ENCODE assay signal across 16 cellular contexts in genomic region chr5:79762929-79763328, GRCh38.
DNase-seq lines count a peak whose midpoint lies in the region; ATAC-seq and TF ChIP-seq lines count a peak whose summit lies in the region.
"Had no signal": no experiment of that assay in that cellular context is flagged by ENCODE, and none has a peak within 500 bp of the region (broad histone marks: within the 10 kb centered on the region; RNA-seq: fewer than 3 reads in every experiment).

No MANE protein-coding gene starts in this region.

- H3K4ac ChIP-seq in trophoblast cell (ENCODE audit: low read depth, low read length) = no peak overlapping the region

- no peaks in the 10 kb centered on the region for H3K79me1 ChIP-seq in trophoblast cell (ENCODE audit: low read length)

- H2BK120ac ChIP-seq in trophoblast cell (ENCODE audit: insufficient read depth, low read length, poor library complexity) = no peak overlapping the region

- no peak overlapping the region for H4K8ac ChIP-seq in trophoblast cell (ENCODE audit: low read depth, low read length)

- H3K4me1 Mint-ChIP-seq in activated T-cell treated with anti-CD3 and anti-CD28 coated beads, Interleukin-2, amount 50 U/mL, for 72 hours (ENCODE audit: low read depth) = no peaks in the 10 kb centered on the region

- H3K4me2 ChIP-seq in trophoblast cell (ENCODE audit: low read length) = no peak overlapping the region
- H3K4me2 ChIP-seq: A549 had no signal

- no peak overlapping the region for H3K18ac ChIP-seq in trophoblast cell (ENCODE audit: low read length)

- H3K9ac ChIP-seq in trophoblast cell (ENCODE audit: low read length) = no peak overlapping the region
- H3K9ac ChIP-seq: GM23248 had no signal

- peak overlapping the region; percentile 3 for H3K27ac Mint-ChIP-seq in activated T-cell treated with anti-CD3 and anti-CD28 coated beads, Interleukin-2, amount 50 U/mL, for 72 hours
- H3K27ac Mint-ChIP-seq: CD4-positive, alpha-beta T cell had no signal

- no peak overlapping the region for H4K12ac ChIP-seq in trophoblast cell (ENCODE audit: low read depth, low read length)

- no peak for TF ChIP-seq CTCF in heart right ventricle (IDR thresholded peaks at IDR 0.05)
- no peak for TF ChIP-seq CTCF in right atrium auricular region (IDR thresholded peaks at IDR 0.05)

- H3K9me3 Mint-ChIP-seq in activated T-cell treated with anti-CD3 and anti-CD28 coated beads, Interleukin-2, amount 50 U/mL, for 72 hours = peaks cover 5 to 6% of the 10 kb centered on the region in 2 donors

- ATAC-seq in activated T-cell treated with anti-CD3 and anti-CD28 coated beads, Interleukin-2, amount 50 U/mL, for 72 hours (replicated peaks in 1 of 2) = no peak
- ATAC-seq in heart right ventricle = peak in 6 of 8 donors; percentile 27 to 75 (median 49)
- ATAC-seq in HG02642 (IDR thresholded peaks at IDR 0.05; ENCODE audit: poor library complexity, unreplicated experiment) = no peak
- ATAC-seq: A549 had no signal

- H2BK12ac ChIP-seq in trophoblast cell (ENCODE audit: low read length) = no peak overlapping the region

- H3K36me3 ChIP-seq in heart right ventricle = peaks cover 0 to 78% (median 8%) of the 10 kb centered on the region in 9 donors
- H3K36me3 ChIP-seq in right atrium auricular region = peaks cover 63% of the 10 kb centered on the region
- peaks cover 0 to 3% of the 10 kb centered on the region in 2 experiments for H3K36me3 ChIP-seq in trophoblast cell (ENCODE audit: control insufficient read depth in 1 of 2, insufficient read depth in 2 of 2, low read length in 2 of 2)

- DNase-seq in activated T-cell treated with anti-CD3 and anti-CD28 coated beads, Interleukin-2, amount 50 U/mL, for 72 hours = no peak
- DNase-seq in activated T-cell treated with anti-CD3 and anti-CD28 coated beads for 4 hours (no peak), heart right ventricle (no peak), right atrium auricular region (ENCODE audit: low spot score) (no peak), trophoblast cell (no peak), T-helper 9 cell (no peak)
- DNase-seq: AML-193; Caco-2; CD4-positive, alpha-beta T cell; GM23248; HCEC 1CT had no signal

- no peaks in the 10 kb centered on the region for H3K79me2 ChIP-seq in trophoblast cell (ENCODE audit: control insufficient read depth, insufficient read depth, low read length, poor library complexity)

- no peaks in the 10 kb centered on the region for H3K27me3 Mint-ChIP-seq in activated T-cell treated with anti-CD3 and anti-CD28 coated beads, Interleukin-2, amount 50 U/mL, for 72 hours (ENCODE audit: low read depth)
- H3K27me3 Mint-ChIP-seq: CD4-positive, alpha-beta T cell had no signal

- 77 to 82% methylated on average over 10 of the region's 10 CpGs for WGBS in heart right ventricle, 2 donors
- WGBS in trophoblast cell (ENCODE audit: extremely low coverage, insufficient coverage, insufficient read length) = no CpG with 5 or more reads among the region's 10 CpGs

- H3K14ac ChIP-seq in trophoblast cell (ENCODE audit: low read length) = no peak overlapping the region

- no peak overlapping the region for H3K4me3 Mint-ChIP-seq in activated T-cell treated with anti-CD3 and anti-CD28 coated beads, Interleukin-2, amount 50 U/mL, for 72 hours
- H3K4me3 Mint-ChIP-seq: CD4-positive, alpha-beta T cell had no signal

- H3K9me3 ChIP-seq in heart right ventricle = peaks cover 0 to 9% (median 0%) of the 10 kb centered on the region in 11 donors
- H3K9me3 ChIP-seq in right atrium auricular region = no peaks in the 10 kb centered on the region
- H3K9me3 ChIP-seq in trophoblast cell (ENCODE audit: insufficient read depth, low read depth, low read length) = no peaks in the 10 kb centered on the region
- H3K9me3 ChIP-seq: A549, Caco-2 had no signal

- H3K4me1 ChIP-seq in heart right ventricle (peaks cover 0 to 11% (median 4%) of the 10 kb centered on the region in 9 donors), right atrium auricular region (no peaks in the 10 kb centered on the region), trophoblast cell (ENCODE audit: control insufficient read depth in 1 of 2, insufficient read depth in 2 of 2, low read length in 2 of 2) (no peaks in the 10 kb centered on the region)
- H3K4me1 ChIP-seq: A549, Caco-2 had no signal

- H2AK5ac ChIP-seq in trophoblast cell (ENCODE audit: low read length) = no peak overlapping the region

- peaks cover 0 to 6% of the 10 kb centered on the region in 2 donors for H3K36me3 Mint-ChIP-seq in activated T-cell treated with anti-CD3 and anti-CD28 coated beads, Interleukin-2, amount 50 U/mL, for 72 hours (ENCODE audit: insufficient read depth in 2 of 2)

- H3K23ac ChIP-seq in trophoblast cell (ENCODE audit: low read length) = no peak overlapping the region

- H3K4me3 ChIP-seq in heart right ventricle = no peak overlapping the region
- H3K4me3 ChIP-seq in right atrium auricular region = no peak overlapping the region
- H3K4me3 ChIP-seq in trophoblast cell (ENCODE audit: low read depth, low read length) = peak overlapping the region; percentile 56
- H3K4me3 ChIP-seq: A549, GM23248 had no signal

- H4K91ac ChIP-seq in trophoblast cell (ENCODE audit: low read depth, low read length) = no peak overlapping the region

- H3K27ac ChIP-seq in heart right ventricle (no peak overlapping the region), right atrium auricular region (no peak overlapping the region), trophoblast cell (ENCODE audit: low read depth, low read length) (no peak overlapping the region)
- H3K27ac ChIP-seq: 22Rv1, A549, C4-2B, GM23248, HL-60 had no signal

- H2AFZ ChIP-seq in trophoblast cell (ENCODE audit: insufficient read depth, low read length, poor library complexity) = no peak overlapping the region
- H2AFZ ChIP-seq: GM23248 had no signal

- H3K27me3 ChIP-seq in heart right ventricle = no peaks in the 10 kb centered on the region
- H3K27me3 ChIP-seq in right atrium auricular region = no peaks in the 10 kb centered on the region
- H3K27me3 ChIP-seq in trophoblast cell (ENCODE audit: insufficient read depth, low read length) = no peaks in the 10 kb centered on the region

- intact Hi-C loops in heart right ventricle (cut with DNase I) = no loop called here

- no peak overlapping the region for H2BK5ac ChIP-seq in trophoblast cell (ENCODE audit: low read depth, low read length, poor library complexity)

Comparison
In these comparisons a context has a peak if more than half of its experiments do, and no peak if none do; other contexts are left out.
1. ATAC-seq: peak in heart right ventricle (6 of 8); none in activated T-cell treated with anti-CD3 and anti-CD28 coated beads, Interleukin-2, amount 50 U/mL, for 72 hours (0 of 2) and HG02642 (single experiment).